In the genomic region with DNA sequence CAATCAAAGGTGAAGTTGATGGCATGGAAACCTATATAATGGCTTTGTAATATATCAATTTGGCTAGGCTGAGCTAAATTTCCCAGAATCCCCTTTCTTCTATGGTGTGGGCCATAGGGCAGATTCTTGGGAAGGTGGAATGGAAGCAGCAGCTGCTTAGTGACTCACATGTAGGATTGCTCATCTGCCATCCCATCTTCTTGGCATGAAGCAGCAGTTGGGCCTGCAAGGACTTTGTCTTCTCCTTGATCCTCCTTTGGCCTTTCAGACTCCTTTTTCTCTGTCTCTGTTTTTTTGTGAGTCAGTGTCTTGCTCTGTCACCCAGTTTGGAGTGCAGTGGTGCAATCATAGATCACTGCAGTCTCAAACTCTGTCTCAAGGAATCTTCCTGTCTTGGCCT, we compare ENCODE assay signal across 21 cellular contexts. TPM values are rescaled to one million over a fixed set of nuclear protein-coding genes. Genes with fewer than 3 reads are reported as not detected.
A peak's percentile ranks its signal among the peaks of the same experiment; 100 is the strongest.
DNase-seq lines count a peak whose midpoint lies in the region; ATAC-seq, FAIRE-seq and TF ChIP-seq lines count a peak whose summit lies in the region.
"Had no signal": no experiment of that assay in that cellular context is flagged by ENCODE, and none has a peak within 500 bp of the region (broad histone marks: within the 10 kb centered on the region; RNA-seq: fewer than 3 reads in every experiment).

No MANE protein-coding gene starts in this region.

- no peak overlapping the region for H3K4me3 Mint-ChIP-seq in naive thymus-derived CD4-positive, alpha-beta T cell
- H3K4me3 Mint-ChIP-seq: activated naive CD8-positive, alpha-beta T cell; activated T-helper 17 cell treated with anti-CD3 and anti-CD28 coated beads, Interleukin-2, amount 50 U/mL, for 72 hours had no signal

- H3K9me2 ChIP-seq in GM23248 (ENCODE audit: insufficient read depth), result no peaks in the 10 kb centered on the region

- H3K4me2 ChIP-seq in A549 (no peak overlapping the region), GM23248 (ENCODE audit: unreplicated experiment) (no peak overlapping the region)

- no peak for TF ChIP-seq RAD21 in A549 (conservative IDR thresholded peaks at IDR 0.05 in 1 of 2, IDR thresholded peaks at IDR 0.05 in 1 of 2)

- no peak overlapping the region for H3K9ac ChIP-seq in GM23248

- H3K79me2 ChIP-seq in GM23248 (ENCODE audit: insufficient read depth), result no peaks in the 10 kb centered on the region

- no peaks in the 10 kb centered on the region for H3K9me3 ChIP-seq in A549
- H3K9me3 ChIP-seq in GM23248 (ENCODE audit: low read depth), result no peaks in the 10 kb centered on the region
- H3K9me3 ChIP-seq in RWPE2 (ENCODE audit: severe bottlenecking), result no peaks in the 10 kb centered on the region
- no peaks in the 10 kb centered on the region for H3K9me3 ChIP-seq in naive thymus-derived CD4-positive, alpha-beta T cell (ENCODE audit: control insufficient read depth in 2 of 3, low read length in 3 of 3)
- H3K9me3 ChIP-seq in uterus, result no peaks in the 10 kb centered on the region
- H3K9me3 ChIP-seq in HAP-1, result no peaks in the 10 kb centered on the region
- H3K9me3 ChIP-seq: colonic mucosa, suprapubic skin had no signal

- H3K4me3 ChIP-seq in A549 (no peak overlapping the region), GM23248 (no peak overlapping the region), RWPE2 (ENCODE audit: severe bottlenecking) (no peak overlapping the region), uterus (no peak overlapping the region), HAP-1 (no peak overlapping the region)
- H3K4me3 ChIP-seq in naive thymus-derived CD4-positive, alpha-beta T cell (ENCODE audit: low read length), result no peak overlapping the region
- H3K4me3 ChIP-seq: colonic mucosa, lung, suprapubic skin had no signal

- H3K27ac ChIP-seq in A549 (no peak overlapping the region), GM23248 (peak overlapping the region; percentile 47), RWPE2 (ENCODE audit: poor library complexity, severe bottlenecking) (no peak overlapping the region), uterus (no peak overlapping the region)
- no peak overlapping the region for H3K27ac ChIP-seq in naive thymus-derived CD4-positive, alpha-beta T cell (ENCODE audit: low read depth, low read length)
- H3K27ac ChIP-seq: C4-2B, colonic mucosa, suprapubic skin had no signal

- peaks cover 3 to 24% (median 14%) of the 10 kb centered on the region in 5 donors for H3K27me3 Mint-ChIP-seq in naive thymus-derived CD4-positive, alpha-beta T cell

- in situ Hi-C loops in GM23248 (cut with MboI), result no loop called here
- in situ Hi-C loops in HAP-1 (cut with MboI; ENCODE audit: low sequenced_read_pairs), result no loop called here

- no peaks in the 10 kb centered on the region for H3K4me1 Mint-ChIP-seq in naive thymus-derived CD4-positive, alpha-beta T cell
- H3K4me1 Mint-ChIP-seq: activated T-helper 17 cell treated with anti-CD3 and anti-CD28 coated beads, Interleukin-2, amount 50 U/mL, for 72 hours had no signal

- H3K27me3 ChIP-seq in GM23248 (replicated peaks; ENCODE audit: insufficient read depth) (no peaks in the 10 kb centered on the region), RWPE2 (ENCODE audit: insufficient read depth, poor library complexity, severe bottlenecking) (peaks cover 3% of the 10 kb centered on the region), uterus (no peaks in the 10 kb centered on the region), HAP-1 (ENCODE audit: low read depth) (no peaks in the 10 kb centered on the region; the same call in 1 of the 2 replicates)
- no peaks in the 10 kb centered on the region for H3K27me3 ChIP-seq in naive thymus-derived CD4-positive, alpha-beta T cell (ENCODE audit: control insufficient read depth in 2 of 2, insufficient read depth in 2 of 2, low read length in 2 of 2)
- H3K27me3 ChIP-seq: colonic mucosa, suprapubic skin had no signal

- POLR2A ChIA-PET in A549 (lab: Yijun Ruan, JAX), result no interaction called here
- POLR2A ChIA-PET in naive thymus-derived CD4-positive, alpha-beta T cell (lab: Charles Lee), result no interaction called here

- H2AFZ ChIP-seq in GM23248, result 0 out of 2 replicates have a peak overlapping the region, but pooled peaks have one; percentile 0

- ATAC-seq in A549 (peak; percentile 30 to 54; a peak in 3 of 6 replicates), RWPE2 (ENCODE audit: low read depth) (peak; percentile 58; the same call in 2 of the 3 replicates), left lobe of liver (no peak)
- no peak for ATAC-seq in naive thymus-derived CD4-positive, alpha-beta T cell
- ATAC-seq: activated T-helper 17 cell treated with anti-CD3 and anti-CD28 coated beads, Interleukin-2, amount 50 U/mL, for 72 hours had no signal

- CTCF ChIA-PET in A549 (lab: Yijun Ruan, JAX), result no interaction called here
- CTCF ChIA-PET in naive thymus-derived CD4-positive, alpha-beta T cell (lab: Charles Lee), result no interaction called here

- TF ChIP-seq POLR2A in A549 (IDR thresholded peaks at IDR 0.05; ENCODE audit: low read length) (no peak), uterus (IDR thresholded peaks at IDR 0.05) (no peak)

- no peak for TF ChIP-seq EP300 in A549 (IDR thresholded peaks at IDR 0.05)

- no peak for TF ChIP-seq CTCF in A549 (IDR thresholded peaks at IDR 0.05)
- TF ChIP-seq CTCF in RWPE2 (IDR thresholded peaks at IDR 0.05; ENCODE audit: poor library complexity, severe bottlenecking), result no peak
- TF ChIP-seq CTCF in uterus (IDR thresholded peaks at IDR 0.05), result no peak

- no peaks in the 10 kb centered on the region for H3K36me3 Mint-ChIP-seq in naive thymus-derived CD4-positive, alpha-beta T cell
- H3K36me3 Mint-ChIP-seq: activated naive CD8-positive, alpha-beta T cell had no signal

- H3F3A ChIP-seq in GM23248 (ENCODE audit: insufficient read depth), result peaks cover 27% of the 10 kb centered on the region

- H3K36me3 ChIP-seq in GM23248 (ENCODE audit: low read depth) (no peaks in the 10 kb centered on the region), RWPE2 (ENCODE audit: low read depth) (no peaks in the 10 kb centered on the region), uterus (no peaks in the 10 kb centered on the region), HAP-1 (replicated peaks) (no peaks in the 10 kb centered on the region)
- no peaks in the 10 kb centered on the region for H3K36me3 ChIP-seq in naive thymus-derived CD4-positive, alpha-beta T cell (ENCODE audit: control insufficient read depth in 2 of 3, insufficient read depth in 3 of 3, low read length in 3 of 3)
- H3K36me3 ChIP-seq: colonic mucosa, suprapubic skin had no signal

- DNase-seq in A549 (ENCODE audit: low read depth in 1 of 2, low spot score in 1 of 2), result peak in 1 of 2 experiments; percentile 31
- DNase-seq in GM23248, result peak; percentile 91
- DNase-seq in RWPE2 (ENCODE audit: low spot score), result no peak
- DNase-seq in fibroblast of gingiva (ENCODE audit: low read depth), result peak; percentile 69
- DNase-seq in naive thymus-derived CD4-positive, alpha-beta T cell, result no peak
- DNase-seq in uterus, result no peak
- DNase-seq in HAP-1 (ENCODE audit: low spot score in 2 of 2), result no peak
- no peak for DNase-seq in left lobe of liver (ENCODE audit: low spot score)
- DNase-seq: activated CD4-positive, alpha-beta T cell treated with anti-CD3 and anti-CD28 coated beads, Interleukin-2, amount 50 U/mL, for 1 hour; colonic mucosa; GOT3; NCI-H1417; NCI-H510A treated with DMSO at 0.1 percent for 48 hours; occipital lobe; Right ventricle myocardium superior had no signal

- H3K9me3 Mint-ChIP-seq in naive thymus-derived CD4-positive, alpha-beta T cell, result peaks cover 0 to 4% (median 0%) of the 10 kb centered on the region in 11 donors
- H3K9me3 Mint-ChIP-seq: activated T-helper 17 cell treated with anti-CD3 and anti-CD28 coated beads, Interleukin-2, amount 50 U/mL, for 72 hours had no signal

- H4K20me1 ChIP-seq in GM23248 (ENCODE audit: insufficient read depth), result no peaks in the 10 kb centered on the region

- H3K27ac Mint-ChIP-seq in naive thymus-derived CD4-positive, alpha-beta T cell, result no peak overlapping the region
- H3K27ac Mint-ChIP-seq: activated naive CD8-positive, alpha-beta T cell; activated T-helper 17 cell treated with anti-CD3 and anti-CD28 coated beads, Interleukin-2, amount 50 U/mL, for 72 hours had no signal

- intact Hi-C loops in naive thymus-derived CD4-positive, alpha-beta T cell (cut with micrococcal nuclease), result no loop called here
- intact Hi-C loops in uterus (cut with DNase I; ENCODE audit: low total_unique reads), result no loop called here

- H3K4me1 ChIP-seq in A549 (no peaks in the 10 kb centered on the region), GM23248 (ENCODE audit: insufficient read depth) (peaks cover 48% of the 10 kb centered on the region), RWPE2 (ENCODE audit: insufficient read depth, poor library complexity, severe bottlenecking) (no peaks in the 10 kb centered on the region), uterus (no peaks in the 10 kb centered on the region), HAP-1 (no peaks in the 10 kb centered on the region)
- no peaks in the 10 kb centered on the region for H3K4me1 ChIP-seq in naive thymus-derived CD4-positive, alpha-beta T cell (ENCODE audit: control insufficient read depth in 2 of 2, insufficient read depth in 2 of 2, low read length in 2 of 2)
- H3K4me1 ChIP-seq: colonic mucosa, suprapubic skin had no signal

- no peak for FAIRE-seq in A549 (lab: Jason Lieb, UNC)
- FAIRE-seq: G401.6 had no signal

TF ChIP-seq in A549, 52 proteins besides CTCF, POLR2A, EP300 and RAD21:
- TF ChIP-seq, protein P1, sequence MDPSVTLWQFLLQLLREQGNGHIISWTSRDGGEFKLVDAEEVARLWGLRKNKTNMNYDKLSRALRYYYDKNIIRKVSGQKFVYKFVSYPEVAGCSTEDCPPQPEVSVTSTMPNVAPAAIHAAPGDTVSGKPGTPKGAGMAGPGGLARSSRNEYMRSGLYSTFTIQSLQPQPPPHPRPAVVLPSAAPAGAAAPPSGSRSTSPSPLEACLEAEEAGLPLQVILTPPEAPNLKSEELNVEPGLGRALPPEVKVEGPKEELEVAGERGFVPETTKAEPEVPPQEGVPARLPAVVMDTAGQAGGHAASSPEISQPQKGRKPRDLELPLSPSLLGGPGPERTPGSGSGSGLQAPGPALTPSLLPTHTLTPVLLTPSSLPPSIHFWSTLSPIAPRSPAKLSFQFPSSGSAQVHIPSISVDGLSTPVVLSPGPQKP (IDR thresholded peaks at IDR 0.05; ENCODE audit: low read depth, low read length), result no peak
- no peak for TF ChIP-seq HOXB5 (CRISPR knock-in tag; IDR thresholded peaks at IDR 0.05)
- no peak for TF ChIP-seq MAFK (IDR thresholded peaks at IDR 0.05; ENCODE audit: partially characterized antibody)

RNA-seq across cellular contexts. Expression of a gene that starts 52.6 kb away (rescaled TPM):
- 2.3 TPM in 2 replicates for polyA plus RNA-seq in A549 (2011; rRNA removed)
- 0.35 and 0.49 TPM in 2 replicates for polyA plus RNA-seq in A549 (2012; cell fraction: cytosol; rRNA removed)
- polyA plus RNA-seq in A549 (2012; cell fraction: nucleus; rRNA removed), result 0.32 and 0.33 TPM in 2 replicates
- 2.0 to 2.6 TPM (median 2.1 TPM) in 3 replicates for polyA plus RNA-seq in A549 (2017; fragmentation: RNase III; extraction: RNeasy Plus Mini Kit Qiagen cat#74134 plus additional on column Dnase treatment)
- 0.63 and 0.87 TPM in 2 replicates for polyA minus RNA-seq in A549 (2011; rRNA and poly(A)+ RNA removed)
- 2.4 and 3.0 TPM in 2 replicates for total RNA-seq in GM23248 (2014; rRNA removed; shearing (Covaris generic))
- 2.9 and 3.3 TPM in 2 replicates for polyA plus RNA-seq in GM23248 (2016; fragmentation: Nextera tagmentation; extraction: Ambion mirVana)
- total RNA-seq in naive thymus-derived CD4-positive, alpha-beta T cell, result 10 to 100 TPM in 1 of 5 experiments, 1 to 10 TPM in 4; 4.4 to 10.7 (median 9.2) TPM
- 1 to 10 TPM; 3.9 to 4.9 TPM for polyA plus RNA-seq in naive thymus-derived CD4-positive, alpha-beta T cell
- total RNA-seq in uterus, result 10 to 100 TPM in 3 of 4 donors, 1 to 10 TPM in 1; 7.7 to 32.5 (median 15.5) TPM
- total RNA-seq in left lobe of liver, result 1.7 TPM

Comparison
In these comparisons a context has a peak if more than half of its experiments do, and no peak if none do; other contexts are left out.
1. ATAC-seq: peak in A549 (2 of 2) and RWPE2 (single experiment); none in naive thymus-derived CD4-positive, alpha-beta T cell (single experiment) and left lobe of liver (single experiment).
2. DNase-seq: peak in GM23248 (single experiment) and fibroblast of gingiva (single experiment); none in RWPE2 (single experiment), naive thymus-derived CD4-positive, alpha-beta T cell (0 of 9), uterus (0 of 2), HAP-1 (0 of 2) and left lobe of liver (single experiment).